16 cellular contexts compared by ENCODE assay signal in the genomic region with DNA sequence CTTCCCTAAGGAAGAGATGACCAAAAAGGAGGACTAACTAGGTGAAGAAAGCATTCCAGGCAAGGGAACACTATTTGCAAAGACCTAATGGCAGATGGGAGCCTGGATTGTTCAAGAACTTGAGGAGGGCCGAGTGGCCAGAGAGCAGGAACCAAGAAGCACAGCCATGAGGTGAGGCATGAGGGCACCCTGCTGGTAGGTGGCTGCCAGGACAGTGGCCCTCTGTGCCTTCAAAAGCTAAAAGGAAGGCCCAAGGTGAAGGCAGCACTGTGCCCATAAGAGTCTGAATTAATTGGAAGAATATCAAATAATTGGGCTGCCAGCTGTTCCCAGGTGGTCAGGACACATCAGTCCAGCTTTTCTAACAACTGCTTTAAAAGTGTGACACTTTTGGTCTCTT. TPM values are rescaled to one million over a fixed set of nuclear protein-coding genes. Genes with fewer than 3 reads are reported as not detected.
DNase-seq lines count a peak whose midpoint lies in the region; ATAC-seq and TF ChIP-seq lines count a peak whose summit lies in the region.
"Had no signal": no experiment of that assay in that cellular context is flagged by ENCODE, and none has a peak within 500 bp of the region (broad histone marks: within the 10 kb centered on the region; RNA-seq: fewer than 3 reads in every experiment).

No MANE protein-coding gene starts in this region.

- H3K4me1 Mint-ChIP-seq in activated CD4-positive, alpha-beta memory T cell treated with anti-CD3 and anti-CD28 coated beads for 36 hours (ENCODE audit: low read depth) = no peaks in the 10 kb centered on the region
- H3K4me1 Mint-ChIP-seq: B cell, IgD-negative memory B cell, nephron had no signal

- no peak overlapping the region for H3K27ac ChIP-seq in left ventricle myocardium inferior (replicated peaks)
- H3K27ac ChIP-seq: breast epithelium, esophagus muscularis mucosa had no signal

- H3K9me3 Mint-ChIP-seq in activated CD4-positive, alpha-beta memory T cell treated with anti-CD3 and anti-CD28 coated beads for 36 hours = no peaks in the 10 kb centered on the region
- H3K9me3 Mint-ChIP-seq: activated T-helper 2 cell treated with anti-CD3 and anti-CD28 coated beads, Interferon-gamma antibody, Interleukin-2, Interleukin-4, amounts not matched to agents 10 μg/mL and 5 μg/mL and 100 μg/mL, durations not matched to agents 14 hours and 24 hours and 36 hours; IgD-negative memory B cell had no signal

- H3K4me3 Mint-ChIP-seq in activated CD4-positive, alpha-beta memory T cell treated with anti-CD3 and anti-CD28 coated beads for 36 hours = no peak overlapping the region
- H3K4me3 Mint-ChIP-seq: B cell, IgD-negative memory B cell, nephron had no signal

- H3K27ac Mint-ChIP-seq in activated CD4-positive, alpha-beta memory T cell treated with anti-CD3 and anti-CD28 coated beads for 36 hours = no peak overlapping the region
- H3K27ac Mint-ChIP-seq: activated T-helper 2 cell treated with anti-CD3 and anti-CD28 coated beads, Interferon-gamma antibody, Interleukin-2, Interleukin-4, amounts not matched to agents 10 μg/mL and 5 μg/mL and 100 μg/mL, durations not matched to agents 14 hours and 24 hours and 36 hours; B cell; nephron had no signal

- H3K9me3 ChIP-seq in left ventricle myocardium inferior (replicated peaks) = no peaks in the 10 kb centered on the region
- H3K9me3 ChIP-seq: breast epithelium, esophagus muscularis mucosa had no signal

- intact Hi-C loops in left ventricle myocardium inferior (cut with micrococcal nuclease) = no loop called here
- intact Hi-C loops in activated CD4-positive, alpha-beta memory T cell treated with anti-CD3 and anti-CD28 coated beads for 36 hours (cut with micrococcal nuclease) = no loop called here

- no peaks in the 10 kb centered on the region for H3K4me1 ChIP-seq in left ventricle myocardium inferior
- H3K4me1 ChIP-seq: breast epithelium, esophagus muscularis mucosa had no signal

- POLR2A ChIA-PET in activated CD4-positive, alpha-beta memory T cell treated with anti-CD3 and anti-CD28 coated beads for 36 hours (lab: Charles Lee) = no interaction called here

- no peaks in the 10 kb centered on the region for H3K27me3 ChIP-seq in left ventricle myocardium inferior (ENCODE audit: low read depth)
- H3K27me3 ChIP-seq: breast epithelium, esophagus muscularis mucosa had no signal

- CTCF ChIA-PET in activated CD4-positive, alpha-beta memory T cell treated with anti-CD3 and anti-CD28 coated beads for 36 hours (lab: Charles Lee) = interaction anchor here (1.7 kb wide), 1 partner anchor 22 kb away, joined by 3 read pairs; no protein-coding TSS in a partner anchor

- no peaks in the 10 kb centered on the region for H3K36me3 Mint-ChIP-seq in activated CD4-positive, alpha-beta memory T cell treated with anti-CD3 and anti-CD28 coated beads for 36 hours
- H3K36me3 Mint-ChIP-seq: IgD-negative memory B cell had no signal

- H3K36me3 ChIP-seq in left ventricle myocardium inferior = no peaks in the 10 kb centered on the region

- TF ChIP-seq CTCF in AG09309 (IDR thresholded peaks at IDR 0.05; ENCODE audit: control insufficient read depth, insufficient read depth, low read depth, low read length, missing control alignments) (peak; percentile 7), left ventricle myocardium inferior (IDR thresholded peaks at IDR 0.05; ENCODE audit: borderline replicate concordance) (peak; percentile 62)

- H3K4me3 ChIP-seq in AG09309 (ENCODE audit: control insufficient read depth, low read depth, low read length) (no peak overlapping the region), left ventricle myocardium inferior (no peak overlapping the region)
- H3K4me3 ChIP-seq: breast epithelium, esophagus muscularis mucosa had no signal

- ATAC-seq in GM18907 (IDR thresholded peaks at IDR 0.05; ENCODE audit: unreplicated experiment) (peak; percentile 54), SK-N-SH treated with all-trans-retinoic acid at 6 μM for 48 hours (peak; percentile 62; the same call in 2 of the 3 replicates), HG03520 (IDR thresholded peaks at IDR 0.05; ENCODE audit: unreplicated experiment) (no peak)

- peaks cover 3% of the 10 kb centered on the region for H3K27me3 Mint-ChIP-seq in activated CD4-positive, alpha-beta memory T cell treated with anti-CD3 and anti-CD28 coated beads for 36 hours

- DNase-seq in AG09309 (ENCODE audit: low read depth) = no peak
- no peak for DNase-seq in left ventricle myocardium inferior
- no peak for DNase-seq in activated CD4-positive, CD25-positive, alpha-beta regulatory T cell (lab: John Stamatoyannopoulos, UW)
- no peak for DNase-seq in activated CD4-positive, alpha-beta memory T cell treated with anti-CD3 and anti-CD28 coated beads for 36 hours
- no peak for DNase-seq in midbrain (lab: John Stamatoyannopoulos, UW)
- DNase-seq: activated CD4-positive, alpha-beta T cell treated with anti-CD3 and anti-CD28 coated beads for 1 hour; NCI-H2081 had no signal

TF ChIP-seq in SK-N-SH treated with all-trans-retinoic acid at 6 μM for 48 hours, 23 proteins besides CTCF, POLR2A, EP300 and RAD21:
- TF ChIP-seq, protein P1, sequence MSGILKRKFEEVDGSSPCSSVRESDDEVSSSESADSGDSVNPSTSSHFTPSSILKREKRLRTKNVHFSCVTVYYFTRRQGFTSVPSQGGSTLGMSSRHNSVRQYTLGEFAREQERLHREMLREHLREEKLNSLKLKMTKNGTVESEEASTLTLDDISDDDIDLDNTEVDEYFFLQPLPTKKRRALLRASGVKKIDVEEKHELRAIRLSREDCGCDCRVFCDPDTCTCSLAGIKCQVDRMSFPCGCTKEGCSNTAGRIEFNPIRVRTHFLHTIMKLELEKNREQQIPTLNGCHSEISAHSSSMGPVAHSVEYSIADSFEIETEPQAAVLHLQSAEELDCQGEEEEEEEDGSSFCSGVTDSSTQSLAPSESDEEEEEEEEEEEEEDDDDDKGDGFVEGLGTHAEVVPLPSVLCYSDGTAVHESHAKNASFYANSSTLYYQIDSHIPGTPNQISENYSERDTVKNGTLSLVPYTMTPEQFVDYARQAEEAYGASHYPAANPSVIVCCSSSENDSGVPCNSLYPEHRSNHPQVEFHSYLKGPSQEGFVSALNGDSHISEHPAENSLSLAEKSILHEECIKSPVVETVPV (CRISPR knock-in tag; IDR thresholded peaks at IDR 0.05) = no peak
- TF ChIP-seq, protein P2, sequence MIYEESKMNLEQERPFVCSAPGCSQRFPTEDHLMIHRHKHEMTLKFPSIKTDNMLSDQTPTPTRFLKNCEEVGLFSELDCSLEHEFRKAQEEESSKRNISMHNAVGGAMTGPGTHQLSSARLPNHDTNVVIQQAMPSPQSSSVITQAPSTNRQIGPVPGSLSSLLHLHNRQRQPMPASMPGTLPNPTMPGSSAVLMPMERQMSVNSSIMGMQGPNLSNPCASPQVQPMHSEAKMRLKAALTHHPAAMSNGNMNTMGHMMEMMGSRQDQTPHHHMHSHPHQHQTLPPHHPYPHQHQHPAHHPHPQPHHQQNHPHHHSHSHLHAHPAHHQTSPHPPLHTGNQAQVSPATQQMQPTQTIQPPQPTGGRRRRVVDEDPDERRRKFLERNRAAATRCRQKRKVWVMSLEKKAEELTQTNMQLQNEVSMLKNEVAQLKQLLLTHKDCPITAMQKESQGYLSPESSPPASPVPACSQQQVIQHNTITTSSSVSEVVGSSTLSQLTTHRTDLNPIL (CRISPR knock-in tag; IDR thresholded peaks at IDR 0.05; ENCODE audit: low read depth) = no peak
- TF ChIP-seq, protein P3, sequence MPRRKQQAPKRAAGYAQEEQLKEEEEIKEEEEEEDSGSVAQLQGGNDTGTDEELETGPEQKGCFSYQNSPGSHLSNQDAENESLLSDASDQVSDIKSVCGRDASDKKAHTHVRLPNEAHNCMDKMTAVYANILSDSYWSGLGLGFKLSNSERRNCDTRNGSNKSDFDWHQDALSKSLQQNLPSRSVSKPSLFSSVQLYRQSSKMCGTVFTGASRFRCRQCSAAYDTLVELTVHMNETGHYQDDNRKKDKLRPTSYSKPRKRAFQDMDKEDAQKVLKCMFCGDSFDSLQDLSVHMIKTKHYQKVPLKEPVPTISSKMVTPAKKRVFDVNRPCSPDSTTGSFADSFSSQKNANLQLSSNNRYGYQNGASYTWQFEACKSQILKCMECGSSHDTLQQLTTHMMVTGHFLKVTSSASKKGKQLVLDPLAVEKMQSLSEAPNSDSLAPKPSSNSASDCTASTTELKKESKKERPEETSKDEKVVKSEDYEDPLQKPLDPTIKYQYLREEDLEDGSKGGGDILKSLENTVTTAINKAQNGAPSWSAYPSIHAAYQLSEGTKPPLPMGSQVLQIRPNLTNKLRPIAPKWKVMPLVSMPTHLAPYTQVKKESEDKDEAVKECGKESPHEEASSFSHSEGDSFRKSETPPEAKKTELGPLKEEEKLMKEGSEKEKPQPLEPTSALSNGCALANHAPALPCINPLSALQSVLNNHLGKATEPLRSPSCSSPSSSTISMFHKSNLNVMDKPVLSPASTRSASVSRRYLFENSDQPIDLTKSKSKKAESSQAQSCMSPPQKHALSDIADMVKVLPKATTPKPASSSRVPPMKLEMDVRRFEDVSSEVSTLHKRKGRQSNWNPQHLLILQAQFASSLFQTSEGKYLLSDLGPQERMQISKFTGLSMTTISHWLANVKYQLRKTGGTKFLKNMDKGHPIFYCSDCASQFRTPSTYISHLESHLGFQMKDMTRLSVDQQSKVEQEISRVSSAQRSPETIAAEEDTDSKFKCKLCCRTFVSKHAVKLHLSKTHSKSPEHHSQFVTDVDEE (CRISPR knock-in tag; IDR thresholded peaks at IDR 0.05) = no peak
- no peak for TF ChIP-seq OSR1 (CRISPR knock-in tag; IDR thresholded peaks at IDR 0.05)
- TF ChIP-seq ZFP3 (CRISPR knock-in tag; IDR thresholded peaks at IDR 0.05) = no peak
- no peak for TF ChIP-seq CSDC2 (CRISPR knock-in tag; IDR thresholded peaks at IDR 0.05)
- TF ChIP-seq ZNF8 (CRISPR knock-in tag; IDR thresholded peaks at IDR 0.05) = no peak
- TF ChIP-seq ZC3H10 (CRISPR knock-in tag; IDR thresholded peaks at IDR 0.05) = no peak
- no peak for TF ChIP-seq BACH2 (CRISPR knock-in tag; IDR thresholded peaks at IDR 0.05; ENCODE audit: borderline replicate concordance)
- TF ChIP-seq ESRRG (CRISPR knock-in tag; IDR thresholded peaks at IDR 0.05) = no peak
- no peak for TF ChIP-seq ZFP30 (CRISPR knock-in tag; IDR thresholded peaks at IDR 0.05)
- TF ChIP-seq ARNTL (CRISPR knock-in tag; IDR thresholded peaks at IDR 0.05; ENCODE audit: borderline replicate concordance, low read depth) = no peak
- TF ChIP-seq ZNF565 (CRISPR knock-in tag; conservative IDR thresholded peaks at IDR 0.05; ENCODE audit: low read depth) = no peak
- TF ChIP-seq ZNF70 (CRISPR knock-in tag; IDR thresholded peaks at IDR 0.05) = no peak

RNA-seq across cellular contexts. Expression of a gene that starts 27.9 kb away (rescaled TPM):
- 56.3 TPM for total RNA-seq in left ventricle myocardium inferior
- 1 to 10 TPM; 3.7 to 5.1 TPM for total RNA-seq in activated CD4-positive, alpha-beta memory T cell treated with anti-CD3 and anti-CD28 coated beads for 36 hours
- total RNA-seq: B cell had no signal
